Comparison of ENCODE assay signal across 8 cellular contexts in the genomic region with DNA sequence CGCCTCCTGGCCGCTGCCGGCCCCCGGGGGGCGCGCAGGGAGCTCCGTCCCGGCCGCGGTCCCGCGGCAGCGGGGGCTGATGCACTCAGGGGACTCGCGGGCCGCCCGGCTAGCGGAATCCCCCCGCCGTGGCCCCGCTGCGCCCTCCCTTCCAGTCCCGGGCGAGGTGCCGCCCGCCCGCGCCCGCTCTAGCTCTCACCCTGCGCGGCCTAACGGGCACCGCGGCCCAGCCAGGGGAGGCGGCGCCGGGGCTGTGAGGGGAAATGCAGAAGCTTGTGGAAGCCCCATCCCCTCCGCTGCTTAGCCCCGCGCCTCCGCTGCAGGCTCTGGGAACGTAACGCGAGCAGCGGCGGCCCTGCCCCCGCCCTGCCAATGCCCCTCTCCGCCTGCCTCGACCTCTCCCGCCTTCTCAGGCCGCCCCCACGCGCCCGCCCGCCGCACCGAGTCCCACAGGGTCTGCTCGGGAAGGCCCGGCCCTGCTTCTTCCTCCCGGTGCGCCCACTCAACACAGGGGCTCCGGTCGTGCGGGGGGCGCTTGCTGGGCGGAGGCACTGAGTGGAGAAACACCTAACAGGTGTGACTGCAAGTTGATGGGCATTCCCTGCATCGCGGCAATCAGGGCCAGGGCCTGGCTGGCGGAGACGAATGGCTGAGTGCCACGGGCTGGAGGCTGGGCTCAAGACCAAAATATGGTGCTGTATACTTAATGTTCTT. TPM values are rescaled to one million over a fixed set of nuclear protein-coding genes. Genes with fewer than 3 reads are reported as not detected.
DNase-seq lines count a peak whose midpoint lies in the region; ATAC-seq, FAIRE-seq and TF ChIP-seq lines count a peak whose summit lies in the region.

No MANE protein-coding gene starts in this region.

- H3K4me1 ChIP-seq in ES-I3 (ENCODE audit: insufficient read depth, low read length), result peaks cover 17% of the 10 kb centered on the region; the same call in 1 of the 2 replicates
- no peaks in the 10 kb centered on the region for H3K4me1 ChIP-seq in keratinocyte (ENCODE audit: control insufficient read depth, extremely low read depth, insufficient read depth, low read length)
- peaks cover 10 to 34% (median 32%) of the 10 kb centered on the region in 4 donors for H3K4me1 ChIP-seq in stomach

- H3K4me2 ChIP-seq in keratinocyte (ENCODE audit: control insufficient read depth, extremely low read depth, insufficient read depth, low read depth, low read length), result peak overlapping the region; percentile 61

- TF ChIP-seq EP300 in stomach (IDR thresholded peaks at IDR 0.05), result no peak

- no peak for FAIRE-seq in keratinocyte (lab: Jason Lieb, UNC)

- H3K9ac ChIP-seq in ES-I3 (ENCODE audit: low read depth, low read length) (peak overlapping the region; percentile 44; the same call in 1 of the 2 replicates), keratinocyte (ENCODE audit: control insufficient read depth, extremely low read depth, insufficient read depth, low read length) (no peak overlapping the region)

- dilution Hi-C loops in keratinocyte (cut with MboI; ENCODE audit: extremely low pct_ligation_motif_present, low sequenced_read_pairs), result no loop called here

- ATAC-seq in HG02884 (IDR thresholded peaks at IDR 0.05; ENCODE audit: unreplicated experiment) (peak; percentile 27), HG03196 (IDR thresholded peaks at IDR 0.05; ENCODE audit: unreplicated experiment) (no peak)

- H3K9me1 ChIP-seq in keratinocyte (ENCODE audit: control insufficient read depth, extremely low read depth, insufficient read depth, low read length), result no peaks in the 10 kb centered on the region

- no peaks in the 10 kb centered on the region for H3K36me3 ChIP-seq in ES-I3 (ENCODE audit: insufficient read depth, low read length)
- H3K36me3 ChIP-seq in brain microvascular endothelial cell (replicated peaks), result no peaks in the 10 kb centered on the region
- no peaks in the 10 kb centered on the region for H3K36me3 ChIP-seq in keratinocyte (ENCODE audit: control insufficient read depth in 2 of 2, extremely low read depth in 1 of 2, insufficient read depth in 2 of 2, low read length in 2 of 2)
- no peaks in the 10 kb centered on the region for H3K36me3 ChIP-seq in stomach

- H3K27me3 ChIP-seq in brain microvascular endothelial cell (replicated peaks), result peaks cover 35% of the 10 kb centered on the region
- peaks cover 38% of the 10 kb centered on the region for H3K27me3 ChIP-seq in keratinocyte (ENCODE audit: control insufficient read depth, extremely low read depth, insufficient read depth, low read length)
- peaks cover 0 to 48% (median 11%) of the 10 kb centered on the region in 3 donors for H3K27me3 ChIP-seq in stomach

- no peak for TF ChIP-seq POLR2A in stomach (IDR thresholded peaks at IDR 0.05)

- WGBS in stomach, 5 donors, result 0 to 2% (median 1%) methylated on average over 22 to 70 of the region's 71 CpGs

- intact Hi-C loops in stomach (cut with DNase I; ENCODE audit: low total_unique reads), result no loop called here

- H3K4me3 ChIP-seq in brain microvascular endothelial cell (ENCODE audit: low read depth, low read length) (peak overlapping the region; percentile 47), keratinocyte (ENCODE audit: control insufficient read depth in 2 of 3, extremely low read depth in 1 of 3, insufficient read depth in 2 of 3, low read depth in 1 of 3, low read length in 3 of 3) (no peak overlapping the region), stomach (peak overlapping the region; percentile 50 to 73 (median 60))

- H3K79me2 ChIP-seq in keratinocyte (ENCODE audit: control insufficient read depth, insufficient read depth, low read length), result no peaks in the 10 kb centered on the region

- no peak overlapping the region for H2AFZ ChIP-seq in keratinocyte (ENCODE audit: control insufficient read depth, low read length)

- TF ChIP-seq CTCF in brain microvascular endothelial cell (IDR thresholded peaks at IDR 0.05; ENCODE audit: low read depth, low read length, missing control alignments) (no peak), keratinocyte (optimal IDR thresholded peaks at IDR 0.05 in 1 of 3, IDR thresholded peaks at IDR 0.05 in 1 of 3, conservative IDR thresholded peaks at IDR 0.05 in 1 of 3; ENCODE audit: extremely low read depth in 1 of 3, insufficient read depth in 2 of 3, low read length in 3 of 3) (no peak), stomach (IDR thresholded peaks at IDR 0.05) (no peak)

- H3K9me3 ChIP-seq in ES-I3 (ENCODE audit: control insufficient read depth, insufficient read depth, low read length) (no peaks in the 10 kb centered on the region), keratinocyte (ENCODE audit: control insufficient read depth, low read depth, low read length) (no peaks in the 10 kb centered on the region), stomach (no peaks in the 10 kb centered on the region)

- no peak overlapping the region for H3K27ac ChIP-seq in brain microvascular endothelial cell
- H3K27ac ChIP-seq in keratinocyte (ENCODE audit: control insufficient read depth, insufficient read depth, low read length), result no peak overlapping the region
- peak overlapping the region; percentile 55 to 93 (median 77) for H3K27ac ChIP-seq in stomach

- DNase-seq in brain microvascular endothelial cell, result no peak
- no peak for DNase-seq in keratinocyte (ENCODE audit: low read depth, low spot score)
- DNase-seq in stomach, result peak; percentile 86
- DNase-seq in activated CD8-positive, alpha-beta memory T cell treated with anti-CD3 and anti-CD28 coated beads for 24 hours, result no peak
- no peak for DNase-seq in stimulated activated CD4-positive, alpha-beta T cell treated with anti-CD3 and anti-CD28 coated beads, Interleukin-4, amount 100 ng/mL, for 4 hours

- in situ Hi-C loops in brain microvascular endothelial cell (cut with HindIII; ENCODE audit: low pct_ligation_motif_present, low sequenced_read_pairs), result no loop called here

- no peaks in the 10 kb centered on the region for H4K20me1 ChIP-seq in keratinocyte (ENCODE audit: control insufficient read depth, extremely low read depth, insufficient read depth, low read length)

RNA-seq across cellular contexts. Expression of a gene that starts 0.4 kb away (rescaled TPM):
- polyA plus RNA-seq in keratinocyte, result not detected in 3 replicates
- not detected for polyA plus RNA-seq in keratinocyte (2011; ENCODE audit: low read depth)
- polyA plus RNA-seq in keratinocyte (2011; cell fraction: cytosol; rRNA removed), result not detected in 2 replicates
- not detected in 2 replicates for polyA plus RNA-seq in keratinocyte (2011; cell fraction: nucleus; rRNA removed)
- polyA plus RNA-seq in keratinocyte (2012; ENCODE audit: low replicate concordance), result not detected in 2 replicates
- polyA minus RNA-seq in keratinocyte, result not detected in 3 replicates
- polyA minus RNA-seq in keratinocyte (2011; cell fraction: cytosol; rRNA and poly(A)+ RNA removed), result not detected
- not detected in 2 replicates for polyA minus RNA-seq in keratinocyte (2011; cell fraction: nucleus; rRNA and poly(A)+ RNA removed)
- 10 to 100 TPM in 1 of 5 donors, 1 to 10 TPM in 1, under 1 TPM in 1, not detected in 2; 0.29 to 15.2 (median 2.8) TPM for total RNA-seq in stomach
- 1 to 10 TPM in 1 of 3 donors, under 1 TPM in 2; 0.35 to 1.3 (median 0.61) TPM for polyA plus RNA-seq in stomach

Comparison
In these comparisons a context has a peak if more than half of its experiments do, and no peak if none do; other contexts are left out.
1. H3K27ac ChIP-seq: peak in stomach (5 of 5); none in brain microvascular endothelial cell (single experiment) and keratinocyte (single experiment).
2. H3K4me3 ChIP-seq: peak in brain microvascular endothelial cell (single experiment) and stomach (4 of 4); none in keratinocyte (0 of 3).